Comparison of ENCODE assay signal across 1 cellular context in the genomic region with DNA sequence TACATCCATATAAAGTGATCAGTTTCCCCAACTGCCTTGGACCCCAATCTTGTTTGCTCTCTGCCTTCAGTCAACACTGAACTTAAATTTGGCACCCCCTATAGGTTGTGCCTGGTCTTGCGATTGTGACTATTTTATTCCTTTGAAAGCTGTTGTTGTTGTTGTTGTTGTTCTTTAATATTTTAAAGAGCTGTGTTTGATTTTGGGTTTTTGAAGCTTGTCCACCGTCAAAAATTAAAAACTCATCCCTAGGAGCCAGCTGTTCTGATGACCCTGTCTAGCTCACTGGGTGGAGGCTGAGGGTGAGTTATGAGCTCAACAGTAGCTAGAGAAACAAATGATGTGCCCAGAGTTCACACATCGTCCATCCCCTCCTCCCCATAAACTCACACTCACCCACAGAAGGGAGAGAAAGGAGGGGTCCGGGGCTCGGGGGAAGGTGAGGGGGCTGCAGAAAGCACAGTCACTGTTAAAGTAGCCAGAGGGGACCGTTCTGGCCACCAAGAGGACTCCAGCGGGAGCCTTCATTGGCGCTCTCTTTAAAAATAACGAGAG.
TF ChIP-seq lines count a peak whose summit lies in the region.

No MANE protein-coding gene starts in this region.

TF ChIP-seq in K562, 482 proteins besides CTCF, POLR2A, EP300 and RAD21:
- TF ChIP-seq POLR3A (IDR thresholded peaks at IDR 0.05; ENCODE audit: borderline replicate concordance, extremely low read depth, insufficient read depth, insufficient read length) (no peak), ZNF696 (CRISPR knock-in tag; conservative IDR thresholded peaks at IDR 0.05) (no peak), NFXL1 (CRISPR knock-in tag; IDR thresholded peaks at IDR 0.05) (no peak), MEF2D (tag; conservative IDR thresholded peaks at IDR 0.05; ENCODE audit: low read depth) (no peak), KDM2B (CRISPR knock-in tag; IDR thresholded peaks at IDR 0.05) (no peak), CREB1 (IDR thresholded peaks at IDR 0.05) (no peak), CREB1 (CRISPR knock-in tag; IDR thresholded peaks at IDR 0.05) (no peak), PRPF4 (IDR thresholded peaks at IDR 0.05; ENCODE audit: insufficient read depth, low read depth, low read length, poor library complexity, severe bottlenecking) (no peak), OTX1 (CRISPR knock-in tag; IDR thresholded peaks at IDR 0.05) (no peak), PHTF2 (CRISPR knock-in tag; IDR thresholded peaks at IDR 0.05) (no peak), JUNB (CRISPR knock-in tag; conservative IDR thresholded peaks at IDR 0.05) (no peak), ZNF695 (CRISPR knock-in tag; IDR thresholded peaks at IDR 0.05) (no peak), U2AF1 (optimal IDR thresholded peaks at IDR 0.05; ENCODE audit: low read depth, low read length) (no peak)
- TF ChIP-seq, protein P1, sequence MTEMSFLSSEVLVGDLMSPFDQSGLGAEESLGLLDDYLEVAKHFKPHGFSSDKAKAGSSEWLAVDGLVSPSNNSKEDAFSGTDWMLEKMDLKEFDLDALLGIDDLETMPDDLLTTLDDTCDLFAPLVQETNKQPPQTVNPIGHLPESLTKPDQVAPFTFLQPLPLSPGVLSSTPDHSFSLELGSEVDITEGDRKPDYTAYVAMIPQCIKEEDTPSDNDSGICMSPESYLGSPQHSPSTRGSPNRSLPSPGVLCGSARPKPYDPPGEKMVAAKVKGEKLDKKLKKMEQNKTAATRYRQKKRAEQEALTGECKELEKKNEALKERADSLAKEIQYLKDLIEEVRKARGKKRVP (CRISPR knock-in tag; IDR thresholded peaks at IDR 0.05) = no peak
- TF ChIP-seq, protein P2, sequence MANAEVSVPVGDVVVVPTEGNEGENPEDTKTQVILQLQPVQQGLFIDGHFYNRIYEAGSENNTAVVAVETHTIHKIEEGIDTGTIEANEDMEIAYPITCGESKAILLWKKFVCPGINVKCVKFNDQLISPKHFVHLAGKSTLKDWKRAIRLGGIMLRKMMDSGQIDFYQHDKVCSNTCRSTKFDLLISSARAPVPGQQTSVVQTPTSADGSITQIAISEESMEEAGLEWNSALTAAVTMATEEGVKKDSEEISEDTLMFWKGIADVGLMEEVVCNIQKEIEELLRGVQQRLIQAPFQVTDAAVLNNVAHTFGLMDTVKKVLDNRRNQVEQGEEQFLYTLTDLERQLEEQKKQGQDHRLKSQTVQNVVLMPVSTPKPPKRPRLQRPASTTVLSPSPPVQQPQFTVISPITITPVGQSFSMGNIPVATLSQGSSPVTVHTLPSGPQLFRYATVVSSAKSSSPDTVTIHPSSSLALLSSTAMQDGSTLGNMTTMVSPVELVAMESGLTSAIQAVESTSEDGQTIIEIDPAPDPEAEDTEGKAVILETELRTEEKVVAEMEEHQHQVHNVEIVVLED (CRISPR knock-in tag; IDR thresholded peaks at IDR 0.05) = no peak
- TF ChIP-seq, protein P3, sequence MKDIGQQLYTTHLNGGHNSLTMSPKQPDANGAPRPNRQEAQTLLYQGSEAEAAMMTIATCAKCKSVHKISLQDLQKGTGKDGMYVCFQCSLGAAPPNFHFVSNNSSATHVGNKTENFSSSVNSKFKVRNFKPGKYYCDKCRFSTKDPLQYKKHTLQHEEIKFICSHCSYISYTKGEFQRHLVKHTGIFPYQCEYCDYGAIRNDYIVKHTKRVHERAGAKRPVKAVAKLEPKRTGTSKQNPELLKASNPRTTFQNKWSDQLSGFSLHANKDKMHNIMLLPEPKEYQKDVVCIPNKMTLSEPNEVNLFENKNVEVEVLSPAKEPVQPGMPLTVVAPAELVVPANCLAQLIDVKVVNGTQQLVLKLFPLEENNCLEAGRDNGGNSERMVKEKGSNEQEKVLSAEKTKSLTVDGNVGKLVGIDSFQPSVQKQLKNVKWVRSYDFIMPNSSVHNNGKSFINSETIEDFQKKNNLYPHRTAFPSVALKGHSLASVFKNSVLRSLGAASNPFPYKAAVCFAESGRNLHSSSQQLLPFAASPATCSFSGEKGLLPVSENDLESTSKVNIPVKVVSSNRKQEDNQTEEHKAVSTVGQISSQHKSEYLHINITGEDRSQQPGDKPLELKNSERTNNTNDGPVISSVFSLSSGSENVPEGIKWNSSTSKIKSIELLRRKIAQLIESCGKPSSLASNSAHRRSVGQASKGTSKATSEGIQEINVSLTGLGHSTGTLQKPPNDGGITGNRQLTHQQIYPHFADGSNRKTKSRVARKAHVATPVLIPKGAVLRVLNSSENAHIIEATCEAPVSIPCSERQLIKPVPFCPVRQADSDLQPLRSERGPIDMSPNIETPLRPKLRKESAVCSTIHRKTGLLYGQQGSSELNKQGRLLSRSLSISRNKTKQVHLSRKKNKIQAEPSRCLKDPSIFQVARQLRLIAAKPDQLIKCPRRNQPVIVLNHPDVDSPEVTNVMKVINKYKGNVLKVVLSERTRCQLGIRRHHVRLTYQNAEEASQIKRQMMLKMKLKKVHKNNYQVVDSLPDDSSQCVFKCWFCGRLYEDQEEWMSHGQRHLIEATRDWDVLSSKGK (CRISPR knock-in tag; IDR thresholded peaks at IDR 0.05) = no peak
